ENCODE assay signal across 1 cellular context in genomic region chr12:70557583-70558263, GRCh38.
TF ChIP-seq lines count a peak whose summit lies in the region.

No MANE protein-coding gene starts in this region.

TF ChIP-seq in HepG2, 621 proteins besides CTCF, POLR2A, EP300 and RAD21 (continued from another document):
- TF ChIP-seq PRDM15 (CRISPR knock-in tag; IDR thresholded peaks at IDR 0.05), result no peak
- no peak for TF ChIP-seq ZBTB34 (CRISPR knock-in tag; IDR thresholded peaks at IDR 0.05)
- no peak for TF ChIP-seq ZNF234 (CRISPR knock-in tag; conservative IDR thresholded peaks at IDR 0.05)
- no peak for TF ChIP-seq KMT2A (CRISPR knock-in tag; IDR thresholded peaks at IDR 0.05)
- no peak for TF ChIP-seq SRY (CRISPR knock-in tag; IDR thresholded peaks at IDR 0.05)
- no peak for TF ChIP-seq ATF2 (CRISPR knock-in tag; IDR thresholded peaks at IDR 0.05)
- TF ChIP-seq GPBP1L1 (CRISPR knock-in tag; IDR thresholded peaks at IDR 0.05), result no peak
- TF ChIP-seq ZNF276 (CRISPR knock-in tag; IDR thresholded peaks at IDR 0.05; ENCODE audit: low read depth), result no peak
- no peak for TF ChIP-seq RBFOX2 (IDR thresholded peaks at IDR 0.05; ENCODE audit: low read depth, low read length)
- TF ChIP-seq SETDB1 (CRISPR knock-in tag; IDR thresholded peaks at IDR 0.05; ENCODE audit: borderline replicate concordance), result no peak
